In genomic region chr6:47174502-47175023, GRCh38 we compare ENCODE assay signal across 28 cellular contexts.
"Had no signal": no experiment of that assay in that cellular context is flagged by ENCODE, and none has a peak within 500 bp of the region (broad histone marks: within the 10 kb centered on the region; RNA-seq: fewer than 3 reads in every experiment).

No MANE protein-coding gene starts in this region.

- H3K4me1 Mint-ChIP-seq: immature natural killer cell; stimulated activated effector memory CD8-positive, alpha-beta T cell treated with anti-CD3 and anti-CD28 coated beads, Interleukin-12 subunit alpha, Interleukin-12 subunit beta, amount 100 ng/mL, for 72 hours had no signal

- H3K4me3 Mint-ChIP-seq: immature natural killer cell; naive B cell; natural killer cell treated with Interleukin-12 subunit alpha and Interleukin-12 subunit beta and Interleukin-15 and Interleukin-18, amount 100 ng/mL, for 72 hours; stimulated activated effector memory CD8-positive, alpha-beta T cell treated with anti-CD3 and anti-CD28 coated beads, Interleukin-12 subunit alpha, Interleukin-12 subunit beta, amount 100 ng/mL, for 72 hours; stimulated activated naive CD8-positive, alpha-beta T cell treated with anti-CD3 and anti-CD28 coated beads, Interleukin-15, Interleukin-2, amounts not matched to agents 100 ng/mL and 50 ng/mL, for 24 hours; type B pancreatic cell had no signal

- H3K36me3 ChIP-seq: left lung, lower lobe of right lung, pancreas, prostate gland, sigmoid colon, spleen, suprapubic skin, thoracic aorta, tibial artery, vagina had no signal

- H3K27me3 ChIP-seq: left lung, pancreas, sigmoid colon, spleen, suprapubic skin, tibial artery, vagina had no signal

- H3K36me3 Mint-ChIP-seq: immature natural killer cell; naive B cell; natural killer cell treated with Interleukin-12 subunit alpha and Interleukin-12 subunit beta and Interleukin-15 and Interleukin-18, amount 100 ng/mL, for 72 hours; stimulated activated effector memory CD8-positive, alpha-beta T cell treated with anti-CD3 and anti-CD28 coated beads, Interleukin-12 subunit alpha, Interleukin-12 subunit beta, amount 100 ng/mL, for 72 hours; type B pancreatic cell had no signal

- H3K4me3 ChIP-seq: left lung, lower lobe of right lung, pancreas, prostate gland, sigmoid colon, spleen, suprapubic skin, thoracic aorta, tibial artery, vagina had no signal

- H3K9me3 Mint-ChIP-seq: stimulated activated effector memory CD8-positive, alpha-beta T cell treated with anti-CD3 and anti-CD28 coated beads, Interleukin-12 subunit alpha, Interleukin-12 subunit beta, amount 100 ng/mL, for 72 hours; stimulated activated naive CD8-positive, alpha-beta T cell treated with anti-CD3 and anti-CD28 coated beads, Interleukin-15, Interleukin-2, amounts not matched to agents 100 ng/mL and 50 ng/mL, for 24 hours had no signal

- H3K4me1 ChIP-seq: pancreas, prostate gland, sigmoid colon, spleen, tibial artery, vagina had no signal

- H3K27ac ChIP-seq: left lung, lower lobe of right lung, pancreas, prostate gland, sigmoid colon, spleen, suprapubic skin, thoracic aorta, tibial artery, vagina had no signal

- H3K9me3 ChIP-seq: left lung, lower lobe of right lung, pancreas, prostate gland, sigmoid colon, spleen, suprapubic skin, thoracic aorta, tibial artery, vagina had no signal

- FAIRE-seq: islet of Langerhans, kidney, pancreas, small intestine had no signal

- H3K27me3 Mint-ChIP-seq: naive B cell; natural killer cell treated with Interleukin-12 subunit alpha and Interleukin-12 subunit beta and Interleukin-15 and Interleukin-18, amount 100 ng/mL, for 72 hours; stimulated activated naive CD8-positive, alpha-beta T cell treated with anti-CD3 and anti-CD28 coated beads, Interleukin-15, Interleukin-2, amounts not matched to agents 100 ng/mL and 50 ng/mL, for 24 hours; type B pancreatic cell had no signal

- H3K27ac Mint-ChIP-seq: immature natural killer cell; naive B cell; natural killer cell treated with Interleukin-12 subunit alpha and Interleukin-12 subunit beta and Interleukin-15 and Interleukin-18, amount 100 ng/mL, for 72 hours; stimulated activated effector memory CD8-positive, alpha-beta T cell treated with anti-CD3 and anti-CD28 coated beads, Interleukin-12 subunit alpha, Interleukin-12 subunit beta, amount 100 ng/mL, for 72 hours; stimulated activated naive CD8-positive, alpha-beta T cell treated with anti-CD3 and anti-CD28 coated beads, Interleukin-15, Interleukin-2, amounts not matched to agents 100 ng/mL and 50 ng/mL, for 24 hours; type B pancreatic cell had no signal

- DNase-seq: hypothalamus; immature natural killer cell; kidney; left colon; left lung; lower lobe of right lung; mammary epithelial cell; mesenchymal stem cell; naive B cell; pancreas; posterior cingulate gyrus; retina; right cardiac atrium; sigmoid colon; small intestine; spleen; stimulated activated CD4-positive, alpha-beta T cell treated with anti-CD3 and anti-CD28 coated beads, Interleukin-4, amount 100 ng/mL, for 24 hours; stimulated activated naive CD4-positive, alpha-beta T cell; tibial artery had no signal

- ATAC-seq: left colon; left lung; lower lobe of right lung; natural killer cell treated with Interleukin-12 subunit alpha and Interleukin-12 subunit beta and Interleukin-15 and Interleukin-18, amount 100 ng/mL, for 72 hours; pancreas; right cardiac atrium; stimulated activated effector memory CD8-positive, alpha-beta T cell treated with anti-CD3 and anti-CD28 coated beads, Interleukin-12 subunit alpha, Interleukin-12 subunit beta, amount 100 ng/mL, for 72 hours had no signal
